ENCODE assay signal across 2 cellular contexts in the genomic region with DNA sequence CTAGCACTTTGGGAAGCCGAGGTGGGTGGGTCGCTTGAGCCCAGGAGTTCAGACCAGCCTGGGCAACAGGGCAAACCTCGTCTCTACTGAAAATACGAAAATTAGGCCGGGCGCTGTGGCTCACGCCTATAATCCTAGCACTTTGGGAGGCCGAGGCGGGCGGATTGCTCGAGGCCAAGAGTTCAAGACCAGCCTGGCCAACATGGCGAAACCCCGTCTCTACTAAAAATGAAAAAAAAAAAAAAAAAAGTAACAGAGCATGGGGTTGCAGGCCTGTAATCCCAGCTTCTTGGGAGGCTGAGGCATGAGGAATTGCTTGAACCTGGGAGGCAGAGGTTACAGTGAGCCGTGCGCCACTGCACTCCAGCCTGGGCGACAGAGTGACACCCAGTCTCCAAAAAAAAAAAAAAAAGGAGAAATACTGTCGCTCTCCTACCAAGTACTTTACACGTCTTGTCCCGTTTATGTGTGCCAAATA.
TF ChIP-seq lines count a peak whose summit lies in the region.

No MANE protein-coding gene starts in this region.

TF ChIP-seq in SK-N-SH, 30 proteins besides CTCF, POLR2A, EP300 and RAD21 (continued from another document):
- no peak for TF ChIP-seq RCOR1 (IDR thresholded peaks at IDR 0.05; ENCODE audit: low read length)
- TF ChIP-seq, protein P1, sequence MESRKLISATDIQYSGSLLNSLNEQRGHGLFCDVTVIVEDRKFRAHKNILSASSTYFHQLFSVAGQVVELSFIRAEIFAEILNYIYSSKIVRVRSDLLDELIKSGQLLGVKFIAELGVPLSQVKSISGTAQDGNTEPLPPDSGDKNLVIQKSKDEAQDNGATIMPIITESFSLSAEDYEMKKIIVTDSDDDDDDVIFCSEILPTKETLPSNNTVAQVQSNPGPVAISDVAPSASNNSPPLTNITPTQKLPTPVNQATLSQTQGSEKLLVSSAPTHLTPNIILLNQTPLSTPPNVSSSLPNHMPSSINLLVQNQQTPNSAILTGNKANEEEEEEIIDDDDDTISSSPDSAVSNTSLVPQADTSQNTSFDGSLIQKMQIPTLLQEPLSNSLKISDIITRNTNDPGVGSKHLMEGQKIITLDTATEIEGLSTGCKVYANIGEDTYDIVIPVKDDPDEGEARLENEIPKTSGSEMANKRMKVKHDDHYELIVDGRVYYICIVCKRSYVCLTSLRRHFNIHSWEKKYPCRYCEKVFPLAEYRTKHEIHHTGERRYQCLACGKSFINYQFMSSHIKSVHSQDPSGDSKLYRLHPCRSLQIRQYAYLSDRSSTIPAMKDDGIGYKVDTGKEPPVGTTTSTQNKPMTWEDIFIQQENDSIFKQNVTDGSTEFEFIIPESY (IDR thresholded peaks at IDR 0.05; ENCODE audit: borderline replicate concordance, low read depth) = no peak
- TF ChIP-seq NFIC (IDR thresholded peaks at IDR 0.05; ENCODE audit: borderline replicate concordance) = no peak
- no peak for TF ChIP-seq FOXJ3 (CRISPR knock-in tag; IDR thresholded peaks at IDR 0.05)

TF ChIP-seq in SK-N-SH treated with all-trans-retinoic acid at 6 μM for 48 hours, 23 proteins besides CTCF, POLR2A, EP300 and RAD21:
- TF ChIP-seq, protein P2, sequence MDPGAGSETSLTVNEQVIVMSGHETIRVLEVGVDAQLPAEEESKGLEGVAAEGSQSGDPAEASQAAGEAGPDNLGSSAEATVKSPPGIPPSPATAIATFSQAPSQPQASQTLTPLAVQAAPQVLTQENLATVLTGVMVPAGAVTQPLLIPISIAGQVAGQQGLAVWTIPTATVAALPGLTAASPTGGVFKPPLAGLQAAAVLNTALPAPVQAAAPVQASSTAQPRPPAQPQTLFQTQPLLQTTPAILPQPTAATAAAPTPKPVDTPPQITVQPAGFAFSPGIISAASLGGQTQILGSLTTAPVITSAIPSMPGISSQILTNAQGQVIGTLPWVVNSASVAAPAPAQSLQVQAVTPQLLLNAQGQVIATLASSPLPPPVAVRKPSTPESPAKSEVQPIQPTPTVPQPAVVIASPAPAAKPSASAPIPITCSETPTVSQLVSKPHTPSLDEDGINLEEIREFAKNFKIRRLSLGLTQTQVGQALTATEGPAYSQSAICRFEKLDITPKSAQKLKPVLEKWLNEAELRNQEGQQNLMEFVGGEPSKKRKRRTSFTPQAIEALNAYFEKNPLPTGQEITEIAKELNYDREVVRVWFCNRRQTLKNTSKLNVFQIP (CRISPR knock-in tag; IDR thresholded peaks at IDR 0.05; ENCODE audit: borderline replicate concordance, low read depth) = no peak
- TF ChIP-seq, protein P3, sequence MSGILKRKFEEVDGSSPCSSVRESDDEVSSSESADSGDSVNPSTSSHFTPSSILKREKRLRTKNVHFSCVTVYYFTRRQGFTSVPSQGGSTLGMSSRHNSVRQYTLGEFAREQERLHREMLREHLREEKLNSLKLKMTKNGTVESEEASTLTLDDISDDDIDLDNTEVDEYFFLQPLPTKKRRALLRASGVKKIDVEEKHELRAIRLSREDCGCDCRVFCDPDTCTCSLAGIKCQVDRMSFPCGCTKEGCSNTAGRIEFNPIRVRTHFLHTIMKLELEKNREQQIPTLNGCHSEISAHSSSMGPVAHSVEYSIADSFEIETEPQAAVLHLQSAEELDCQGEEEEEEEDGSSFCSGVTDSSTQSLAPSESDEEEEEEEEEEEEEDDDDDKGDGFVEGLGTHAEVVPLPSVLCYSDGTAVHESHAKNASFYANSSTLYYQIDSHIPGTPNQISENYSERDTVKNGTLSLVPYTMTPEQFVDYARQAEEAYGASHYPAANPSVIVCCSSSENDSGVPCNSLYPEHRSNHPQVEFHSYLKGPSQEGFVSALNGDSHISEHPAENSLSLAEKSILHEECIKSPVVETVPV (CRISPR knock-in tag; IDR thresholded peaks at IDR 0.05) = no peak
- TF ChIP-seq ZFP30 (CRISPR knock-in tag; IDR thresholded peaks at IDR 0.05) = no peak
- TF ChIP-seq ZNF8 (CRISPR knock-in tag; IDR thresholded peaks at IDR 0.05) = no peak
- no peak for TF ChIP-seq ZFP3 (CRISPR knock-in tag; IDR thresholded peaks at IDR 0.05)
- no peak for TF ChIP-seq GLIS3 (CRISPR knock-in tag; IDR thresholded peaks at IDR 0.05)
- TF ChIP-seq ARNTL (CRISPR knock-in tag; IDR thresholded peaks at IDR 0.05; ENCODE audit: borderline replicate concordance, low read depth) = no peak
- TF ChIP-seq CSDC2 (CRISPR knock-in tag; IDR thresholded peaks at IDR 0.05) = no peak
- TF ChIP-seq, protein P4, sequence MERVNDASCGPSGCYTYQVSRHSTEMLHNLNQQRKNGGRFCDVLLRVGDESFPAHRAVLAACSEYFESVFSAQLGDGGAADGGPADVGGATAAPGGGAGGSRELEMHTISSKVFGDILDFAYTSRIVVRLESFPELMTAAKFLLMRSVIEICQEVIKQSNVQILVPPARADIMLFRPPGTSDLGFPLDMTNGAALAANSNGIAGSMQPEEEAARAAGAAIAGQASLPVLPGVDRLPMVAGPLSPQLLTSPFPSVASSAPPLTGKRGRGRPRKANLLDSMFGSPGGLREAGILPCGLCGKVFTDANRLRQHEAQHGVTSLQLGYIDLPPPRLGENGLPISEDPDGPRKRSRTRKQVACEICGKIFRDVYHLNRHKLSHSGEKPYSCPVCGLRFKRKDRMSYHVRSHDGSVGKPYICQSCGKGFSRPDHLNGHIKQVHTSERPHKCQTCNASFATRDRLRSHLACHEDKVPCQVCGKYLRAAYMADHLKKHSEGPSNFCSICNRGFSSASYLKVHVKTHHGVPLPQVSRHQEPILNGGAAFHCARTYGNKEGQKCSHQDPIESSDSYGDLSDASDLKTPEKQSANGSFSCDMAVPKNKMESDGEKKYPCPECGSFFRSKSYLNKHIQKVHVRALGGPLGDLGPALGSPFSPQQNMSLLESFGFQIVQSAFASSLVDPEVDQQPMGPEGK (CRISPR knock-in tag; IDR thresholded peaks at IDR 0.05; ENCODE audit: borderline replicate concordance) = no peak
- TF ChIP-seq PPARA (CRISPR knock-in tag; IDR thresholded peaks at IDR 0.05; ENCODE audit: borderline replicate concordance) = no peak
- TF ChIP-seq, protein P5, sequence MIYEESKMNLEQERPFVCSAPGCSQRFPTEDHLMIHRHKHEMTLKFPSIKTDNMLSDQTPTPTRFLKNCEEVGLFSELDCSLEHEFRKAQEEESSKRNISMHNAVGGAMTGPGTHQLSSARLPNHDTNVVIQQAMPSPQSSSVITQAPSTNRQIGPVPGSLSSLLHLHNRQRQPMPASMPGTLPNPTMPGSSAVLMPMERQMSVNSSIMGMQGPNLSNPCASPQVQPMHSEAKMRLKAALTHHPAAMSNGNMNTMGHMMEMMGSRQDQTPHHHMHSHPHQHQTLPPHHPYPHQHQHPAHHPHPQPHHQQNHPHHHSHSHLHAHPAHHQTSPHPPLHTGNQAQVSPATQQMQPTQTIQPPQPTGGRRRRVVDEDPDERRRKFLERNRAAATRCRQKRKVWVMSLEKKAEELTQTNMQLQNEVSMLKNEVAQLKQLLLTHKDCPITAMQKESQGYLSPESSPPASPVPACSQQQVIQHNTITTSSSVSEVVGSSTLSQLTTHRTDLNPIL (CRISPR knock-in tag; IDR thresholded peaks at IDR 0.05; ENCODE audit: low read depth) = no peak
